In the genomic region with DNA sequence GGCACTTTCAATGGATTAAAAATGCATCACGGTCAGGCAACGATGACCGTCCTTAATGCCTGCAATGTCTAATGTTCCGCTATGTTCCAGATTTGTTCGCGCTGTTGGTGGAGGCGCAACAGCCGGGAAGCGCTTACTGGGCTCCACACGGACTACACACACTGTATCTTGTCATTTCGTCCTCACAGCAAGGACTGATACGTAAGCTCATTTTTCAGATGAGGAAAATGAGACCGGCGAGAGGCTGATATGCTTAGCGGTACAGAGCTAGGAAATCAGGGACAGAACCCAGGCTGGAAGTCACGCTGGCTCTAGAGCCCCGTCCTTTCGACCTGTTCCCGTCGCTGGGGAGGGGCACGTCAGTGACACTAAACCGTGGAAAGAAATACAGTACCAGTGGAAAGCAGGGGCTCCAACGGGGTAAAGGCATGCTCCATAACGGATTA, we compare ENCODE assay signal across 1 cellular context.
TF ChIP-seq lines count a peak whose summit lies in the region.

No MANE protein-coding gene starts in this region.

TF ChIP-seq in GM23338, 12 proteins besides CTCF, POLR2A, EP300 and RAD21 (continued from another document):
- TF ChIP-seq ZNF462 (CRISPR knock-in tag; IDR thresholded peaks at IDR 0.05) = no peak
- TF ChIP-seq STAT1 (IDR thresholded peaks at IDR 0.05; ENCODE audit: unreplicated experiment) = no peak
- no peak for TF ChIP-seq CREB1 (CRISPR knock-in tag; IDR thresholded peaks at IDR 0.05; ENCODE audit: low read depth)
- TF ChIP-seq JUNB (IDR thresholded peaks at IDR 0.05; ENCODE audit: unreplicated experiment) = no peak
- no peak for TF ChIP-seq ETS1 (IDR thresholded peaks at IDR 0.05)
- no peak for TF ChIP-seq EZH2phosphoT487 (IDR thresholded peaks at IDR 0.05; ENCODE audit: unreplicated experiment)
